Comparison of ENCODE assay signal across 1 cellular context in the genomic region with DNA sequence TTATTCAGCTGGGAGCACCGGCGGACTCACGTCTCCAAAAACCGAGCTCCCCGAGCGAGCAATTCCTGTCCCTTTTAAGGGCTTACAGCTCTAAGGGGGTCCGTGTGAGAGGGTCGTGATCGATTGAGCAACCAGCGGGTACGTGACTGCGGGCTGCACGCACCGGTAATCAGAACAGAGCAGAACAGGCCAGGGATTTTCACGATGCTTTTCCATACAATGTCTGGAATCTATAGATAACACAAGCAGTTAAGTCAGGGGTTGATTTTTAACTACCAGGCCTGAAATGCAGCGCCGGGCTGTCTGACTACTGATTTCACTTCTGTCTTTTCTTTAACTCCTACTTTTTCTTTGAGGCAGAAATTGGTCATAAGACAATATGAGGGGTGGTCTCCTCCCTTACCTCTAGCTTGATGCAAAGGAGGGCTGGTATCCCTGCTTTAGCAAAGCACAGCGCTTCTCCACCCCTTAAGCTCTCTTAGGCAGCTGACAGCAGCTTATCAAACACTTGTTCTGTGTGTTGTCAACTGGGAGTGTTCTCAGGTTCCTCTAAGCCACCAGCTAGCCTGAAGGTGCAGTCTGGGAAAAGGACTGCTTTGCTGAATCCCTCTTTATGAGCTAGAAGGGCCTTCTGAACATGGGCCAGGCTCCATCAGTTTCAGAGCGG.
TF ChIP-seq lines count a peak whose summit lies in the region.
"Not testable (repeated sequence)": the region's sequence is repeated elsewhere in the genome, so short reads cannot be mapped to it uniquely, and the experiment has no call there.

No MANE protein-coding gene starts in this region.

TF ChIP-seq in K562, 482 proteins besides CTCF, POLR2A, EP300 and RAD21 (continued from another document and continues in another):
- TF ChIP-seq MYC (IDR thresholded peaks at IDR 0.05; ENCODE audit: low read depth, low read length) (peak; percentile 39; the same call in 1 of the 2 replicates), RB1 (IDR thresholded peaks at IDR 0.05; ENCODE audit: low read depth) (0 out of 2 replicates have a peak, but pooled peaks have one; percentile 34), ZNF766 (CRISPR knock-in tag; conservative IDR thresholded peaks at IDR 0.05) (peak; percentile 83), FOXK2 (conservative IDR thresholded peaks at IDR 0.05 in 1 of 2, IDR thresholded peaks at IDR 0.05 in 1 of 2; ENCODE audit: low read depth in 2 of 2) (peak; percentile 51 to 53), ATF1 (tag; IDR thresholded peaks at IDR 0.05) (peak; percentile 60), KDM1A (IDR thresholded peaks at IDR 0.05) (peak; percentile 94), KLF16 (IDR thresholded peaks at IDR 0.05) (peak; percentile 71; the same call in 1 of the 2 replicates), HMGN3 (IDR thresholded peaks at IDR 0.05; ENCODE audit: borderline replicate concordance, extremely low read depth, insufficient read length, low read depth, low read length) (peak; percentile 48), ZNF592 (IDR thresholded peaks at IDR 0.05) (peak; percentile 79; the same call in 1 of the 2 replicates), NCOR1 (IDR thresholded peaks at IDR 0.05) (peak; percentile 91), ZBTB11 (CRISPR knock-in tag; IDR thresholded peaks at IDR 0.05) (peak in 1 of 3 experiments; percentile 31; a peak in 1 of 6 replicates), SOX6 (IDR thresholded peaks at IDR 0.05) (peak; percentile 81), HDAC2 (IDR thresholded peaks at IDR 0.05) (peak; percentile 95), MEIS2 (IDR thresholded peaks at IDR 0.05; ENCODE audit: partially characterized antibody) (peak; percentile 59), ARNT (IDR thresholded peaks at IDR 0.05) (peak; percentile 92 to 96), CREM (IDR thresholded peaks at IDR 0.05; ENCODE audit: low read depth) (peak; percentile 42; the same call in 1 of the 2 replicates), CC2D1A (IDR thresholded peaks at IDR 0.05) (0 out of 2 replicates have a peak, but pooled peaks have one; percentile 44), ZNF197 (CRISPR knock-in tag; IDR thresholded peaks at IDR 0.05; ENCODE audit: low read depth) (0 out of 2 replicates have a peak, but pooled peaks have one; percentile 25), CCNT2 (IDR thresholded peaks at IDR 0.05; ENCODE audit: borderline replicate concordance, extremely low read depth, insufficient read length, low read depth, low read length) (peak; percentile 74), MLLT1 (IDR thresholded peaks at IDR 0.05) (0 out of 4 replicates have a peak, but pooled peaks of 1 of the 2 experiments have one; percentile 44), VEZF1 (CRISPR knock-in tag; IDR thresholded peaks at IDR 0.05) (peak; percentile 16; the same call in 1 of the 2 replicates), CEBPG (CRISPR knock-in tag; IDR thresholded peaks at IDR 0.05) (peak; percentile 38; the same call in 1 of the 2 replicates), CEBPG (tag; conservative IDR thresholded peaks at IDR 0.05 in 1 of 2, IDR thresholded peaks at IDR 0.05 in 1 of 2) (0 out of 4 replicates have a peak, but pooled peaks of 1 of the 2 experiments have one; percentile 16), L3MBTL2 (IDR thresholded peaks at IDR 0.05) (peak; percentile 40; the same call in 1 of the 2 replicates), HDAC1 (IDR thresholded peaks at IDR 0.05) (peak in 1 of 2 experiments; percentile 76; a peak in 2 of 4 replicates), ATF7 (IDR thresholded peaks at IDR 0.05) (peak; percentile 15; the same call in 1 of the 2 replicates), ZBTB7A (IDR thresholded peaks at IDR 0.05; ENCODE audit: borderline replicate concordance, control insufficient read depth, low read depth, low read length) (peak; percentile 55), ZBED1 (IDR thresholded peaks at IDR 0.05) (peak; percentile 28; the same call in 1 of the 2 replicates), FOSL1 (tag; conservative IDR thresholded peaks at IDR 0.05) (peak; percentile 27; the same call in 1 of the 2 replicates), JUND (IDR thresholded peaks at IDR 0.05; ENCODE audit: borderline replicate concordance, low read depth, low read length) (peak; percentile 28; the same call in 1 of the 2 replicates), SMARCC2 (IDR thresholded peaks at IDR 0.05; ENCODE audit: low read depth) (peak; percentile 72; the same call in 1 of the 2 replicates), SMAD4 (CRISPR knock-in tag; conservative IDR thresholded peaks at IDR 0.05) (peak; percentile 87), CXXC5 (CRISPR knock-in tag; IDR thresholded peaks at IDR 0.05) (peak; percentile 98), FOXM1 (IDR thresholded peaks at IDR 0.05; ENCODE audit: low read depth) (peak; percentile 72), SMARCE1 (IDR thresholded peaks at IDR 0.05) (peak; percentile 89), GATAD2B (IDR thresholded peaks at IDR 0.05; ENCODE audit: borderline replicate concordance) (peak; percentile 58; the same call in 1 of the 2 replicates), ZFX (CRISPR knock-in tag; IDR thresholded peaks at IDR 0.05) (peak; percentile 49; the same call in 1 of the 2 replicates), MTA2 (IDR thresholded peaks at IDR 0.05; ENCODE audit: low read depth) (peak; percentile 89), CEBPB (tag; IDR thresholded peaks at IDR 0.05) (peak; percentile 94), NFIC (IDR thresholded peaks at IDR 0.05) (peak; percentile 77), MECOM (CRISPR knock-in tag; IDR thresholded peaks at IDR 0.05) (0 out of 2 replicates have a peak, but pooled peaks have one; percentile 15), PKNOX1 (IDR thresholded peaks at IDR 0.05) (peak; percentile 80), PHB2 (IDR thresholded peaks at IDR 0.05; ENCODE audit: low read depth) (peak; percentile 61; the same call in 1 of the 2 replicates), RCOR1 (IDR thresholded peaks at IDR 0.05; ENCODE audit: borderline replicate concordance in 1 of 2, low read depth in 2 of 2, low read length in 2 of 2) (peak; percentile 76 to 90; a peak in 3 of 4 replicates), ETV5 (CRISPR knock-in tag; IDR thresholded peaks at IDR 0.05; ENCODE audit: low read depth) (0 out of 2 replicates have a peak, but pooled peaks have one; percentile 21), DPF2 (IDR thresholded peaks at IDR 0.05) (peak; percentile 88), HDAC3 (IDR thresholded peaks at IDR 0.05; ENCODE audit: borderline replicate concordance, partially characterized antibody) (peak; percentile 68), CBFA2T3 (IDR thresholded peaks at IDR 0.05) (peak; percentile 94), MAZ (CRISPR knock-in tag; conservative IDR thresholded peaks at IDR 0.05 in 1 of 2, IDR thresholded peaks at IDR 0.05 in 1 of 2) (0 out of 4 replicates have a peak, but pooled peaks of 1 of the 2 experiments have one; percentile 31), TRIM24 (IDR thresholded peaks at IDR 0.05) (peak; percentile 74 to 80), LEF1 (IDR thresholded peaks at IDR 0.05) (peak; percentile 70; the same call in 1 of the 2 replicates)
- not testable (repeated sequence) for TF ChIP-seq MYC (CRISPR knock-in tag; IDR thresholded peaks at IDR 0.05; ENCODE audit: borderline replicate concordance, low read depth); ATF1 (CRISPR knock-in tag; IDR thresholded peaks at IDR 0.05); JUND (tag; IDR thresholded peaks at IDR 0.05; ENCODE audit: borderline replicate concordance, low read depth, low read length); FOXM1 (CRISPR knock-in tag; IDR thresholded peaks at IDR 0.05; ENCODE audit: low read depth)
- TF ChIP-seq, protein P1, sequence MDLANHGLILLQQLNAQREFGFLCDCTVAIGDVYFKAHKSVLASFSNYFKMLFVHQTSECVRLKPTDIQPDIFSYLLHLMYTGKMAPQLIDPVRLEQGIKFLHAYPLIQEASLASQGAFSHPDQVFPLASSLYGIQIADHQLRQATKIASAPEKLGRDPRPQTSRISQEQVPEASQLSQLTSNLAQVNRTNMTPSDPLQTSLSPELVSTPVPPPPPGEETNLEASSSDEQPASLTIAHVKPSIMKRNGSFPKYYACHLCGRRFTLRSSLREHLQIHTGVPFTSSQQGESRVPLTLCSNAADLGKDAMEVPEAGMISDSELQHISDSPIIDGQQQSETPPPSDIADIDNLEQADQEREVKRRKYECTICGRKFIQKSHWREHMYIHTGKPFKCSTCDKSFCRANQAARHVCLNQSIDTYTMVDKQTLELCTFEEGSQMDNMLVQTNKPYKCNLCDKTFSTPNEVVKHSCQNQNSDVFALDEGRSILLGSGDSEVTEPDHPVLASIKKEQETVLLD (IDR thresholded peaks at IDR 0.05) = peak; percentile 53; the same call in 1 of the 2 replicates
